In the genomic region with DNA sequence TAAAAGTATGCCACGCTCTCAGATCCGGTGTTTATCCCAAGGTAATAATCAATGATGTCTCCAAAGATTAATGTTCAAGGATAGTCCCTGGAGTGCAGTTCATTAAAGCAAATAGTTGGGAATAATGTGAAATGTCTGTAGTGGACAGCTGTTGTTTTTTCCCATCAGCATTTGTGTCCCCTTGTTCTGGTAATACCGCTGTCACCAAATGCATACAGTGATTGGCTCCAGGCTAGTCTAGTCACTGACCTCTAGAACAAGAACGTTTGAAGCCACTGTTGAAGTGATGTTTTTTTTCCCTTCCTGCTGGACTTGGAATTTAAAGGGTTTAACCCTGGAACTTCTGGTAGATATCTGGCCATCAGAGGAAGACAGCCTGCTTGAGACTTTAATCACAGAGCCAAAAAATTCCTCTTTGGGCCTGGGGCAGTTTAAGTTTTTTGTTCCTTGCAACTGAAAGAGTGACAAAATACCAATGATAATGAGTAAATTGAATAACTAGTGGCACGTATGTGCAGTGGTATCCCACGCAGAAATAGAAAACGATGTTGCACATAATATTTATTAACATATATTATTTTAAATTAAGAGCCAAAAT, we compare ENCODE assay signal across 17 cellular contexts. TPM values are rescaled to one million over a fixed set of nuclear protein-coding genes. Genes with fewer than 3 reads are reported as not detected.
DNase-seq lines count a peak whose midpoint lies in the region; ATAC-seq, FAIRE-seq and TF ChIP-seq lines count a peak whose summit lies in the region.
"Had no signal": no experiment of that assay in that cellular context is flagged by ENCODE, and none has a peak within 500 bp of the region (broad histone marks: within the 10 kb centered on the region; RNA-seq: fewer than 3 reads in every experiment).

No MANE protein-coding gene starts in this region.

- H2AFZ ChIP-seq in HepG2 (ENCODE audit: low read length), result no peak overlapping the region
- H2AFZ ChIP-seq: GM23338 had no signal

- H4K20me1 ChIP-seq in HepG2 (ENCODE audit: insufficient read depth, low read length), result no peaks in the 10 kb centered on the region

- H3K4me1 ChIP-seq in liver (ENCODE audit: control insufficient read depth in 4 of 4, insufficient read depth in 4 of 4, low read length in 3 of 4), result peaks cover 3 to 18% (median 6%) of the 10 kb centered on the region in 4 donors
- no peaks in the 10 kb centered on the region for H3K4me1 ChIP-seq in HepG2 (ENCODE audit: insufficient read depth, low read length)
- H3K4me1 ChIP-seq in pancreas, result peaks cover 13 to 33% (median 29%) of the 10 kb centered on the region in 3 donors

- no peaks in the 10 kb centered on the region for H3K4me1 Mint-ChIP-seq in activated CD4-positive, alpha-beta T cell treated with anti-CD3 and anti-CD28 coated beads, Interleukin-2, amount 10 ng/mL, durations not matched to agents 7 days and 5 days
- H3K4me1 Mint-ChIP-seq: CD14-positive monocyte had no signal

- H3K27me3 Mint-ChIP-seq in activated CD4-positive, alpha-beta T cell treated with anti-CD3 and anti-CD28 coated beads, Interleukin-2, amount 10 ng/mL, durations not matched to agents 7 days and 5 days, result no peaks in the 10 kb centered on the region
- H3K27me3 Mint-ChIP-seq: CD8-positive, alpha-beta memory T cell had no signal

- in situ Hi-C loops in HepG2 (cut with HindIII; ENCODE audit: extremely low pct_ligation_motif_present, low pct_unique_long_range_greater_than_20kb), result no loop called here

- TF ChIP-seq POLR2A in HepG2 (IDR thresholded peaks at IDR 0.05; ENCODE audit: insufficient read depth in 1 of 2, low read depth in 2 of 2, low read length in 2 of 2), result no peak

- WGBS in liver, result 54% methylated on average over 7 of the region's 7 CpGs
- 91% methylated on average over 7 of the region's 7 CpGs for WGBS in HepG2 (ENCODE audit: low lambda C conversion rate)
- WGBS in pancreas, 2 donors, result 42 to 45% methylated on average over 7 of the region's 7 CpGs

- no peak for TF ChIP-seq EP300 in HepG2 (IDR thresholded peaks at IDR 0.05; ENCODE audit: low read depth in 2 of 2, low read length in 2 of 2)
- TF ChIP-seq EP300 in HepG2 (CRISPR knock-in tag; IDR thresholded peaks at IDR 0.05; ENCODE audit: borderline replicate concordance), result no peak

- DNase-seq in HepG2 (ENCODE audit: low spot score) (no peak), left lobe of liver (ENCODE audit: low spot score) (no peak), pancreas (peak in 2 of 6 donors; percentile 17 to 46), epidermal melanocyte (ENCODE audit: insufficient read length, low spot score) (no peak), dedifferentiated amniotic fluid mesenchymal stem cell (ENCODE audit: extremely low spot score) (no peak)
- no peak for DNase-seq in activated CD4-positive, alpha-beta T cell treated with anti-CD3 and anti-CD28 coated beads, Interleukin-2, amount 10 ng/mL, durations not matched to agents 7 days and 5 days
- DNase-seq: Caco-2; CD8-positive, alpha-beta memory T cell; DND-41; H7 had no signal

- intact Hi-C loops in HepG2 (cut with micrococcal nuclease; ENCODE audit: unreplicated experiment) (no loop called here), pancreas (cut with DNase I) (loop anchor here in 1 of 3 donors (5.0 kb wide), 1 partner anchor 102 kb away; no protein-coding TSS in a partner anchor)

- no peak overlapping the region for H3K4me3 Mint-ChIP-seq in activated CD4-positive, alpha-beta T cell treated with anti-CD3 and anti-CD28 coated beads, Interleukin-2, amount 10 ng/mL, durations not matched to agents 7 days and 5 days
- H3K4me3 Mint-ChIP-seq: CD14-positive monocyte; CD8-positive, alpha-beta memory T cell; GM23338 had no signal

- no peak overlapping the region for H3K27ac Mint-ChIP-seq in activated CD4-positive, alpha-beta T cell treated with anti-CD3 and anti-CD28 coated beads, Interleukin-2, amount 10 ng/mL, durations not matched to agents 7 days and 5 days
- H3K27ac Mint-ChIP-seq: CD8-positive, alpha-beta memory T cell; GM23338 had no signal

- POLR2A ChIA-PET in HepG2 (lab: Yijun Ruan, JAX), result no interaction called here
- POLR2A ChIA-PET in activated CD4-positive, alpha-beta T cell treated with anti-CD3 and anti-CD28 coated beads, Interleukin-2, amount 10 ng/mL, durations not matched to agents 7 days and 5 days (lab: Charles Lee), result no interaction called here

- H3K36me3 ChIP-seq in liver (ENCODE audit: control insufficient read depth in 4 of 4, insufficient read depth in 3 of 4, low read depth in 1 of 4, low read length in 3 of 4), result peaks cover 7 to 36% (median 21%) of the 10 kb centered on the region in 4 donors
- H3K36me3 ChIP-seq in HepG2 (replicated peaks in 1 of 2; ENCODE audit: control insufficient read depth in 1 of 2, insufficient read depth in 2 of 2, low read length in 2 of 2), result peaks cover 19 to 78% of the 10 kb centered on the region in 2 experiments
- H3K36me3 ChIP-seq in pancreas, result peaks cover 0 to 4% (median 0%) of the 10 kb centered on the region in 3 donors

- no TSS peak for BruUV-seq in HepG2 (replicated peaks; lab: Mats Ljungman, UMichigan)

- no peak overlapping the region for H3K4me2 ChIP-seq in HepG2 (ENCODE audit: low read depth, low read length)
- H3K4me2 ChIP-seq: GM23338 had no signal

- ATAC-seq in HepG2 (no peak), left lobe of liver (peak; percentile 78), pancreas (peak; percentile 70 to 85 (median 82))
- ATAC-seq: GM23338 had no signal

- no peaks in the 10 kb centered on the region for H3K27me3 ChIP-seq in liver (ENCODE audit: control insufficient read depth in 4 of 4, insufficient read depth in 4 of 4, low read length in 3 of 4)
- no peaks in the 10 kb centered on the region for H3K27me3 ChIP-seq in HepG2 (ENCODE audit: control insufficient read depth in 1 of 2, insufficient read depth in 2 of 2, low read length in 2 of 2)
- H3K27me3 ChIP-seq in pancreas, result no peaks in the 10 kb centered on the region

- H3K9me3 ChIP-seq in liver (ENCODE audit: control insufficient read depth in 4 of 4, low read length in 3 of 4), result no peaks in the 10 kb centered on the region
- no peaks in the 10 kb centered on the region for H3K9me3 ChIP-seq in HepG2 (ENCODE audit: low read length)
- no peaks in the 10 kb centered on the region for H3K9me3 ChIP-seq in pancreas
- H3K9me3 ChIP-seq: Caco-2 had no signal

- no peak for TF ChIP-seq CTCF in liver (IDR thresholded peaks at IDR 0.05; ENCODE audit: low read depth, low read length, missing input control)
- TF ChIP-seq CTCF in HepG2 (CRISPR knock-in tag; IDR thresholded peaks at IDR 0.05), result no peak
- TF ChIP-seq CTCF in pancreas (IDR thresholded peaks at IDR 0.05), result no peak

- H3K4me3 ChIP-seq in liver (ENCODE audit: low read depth in 1 of 3, low read length in 3 of 3) (no peak overlapping the region), HepG2 (replicated peaks in 1 of 3; ENCODE audit: insufficient read depth in 1 of 3, low read depth in 2 of 3, low read length in 3 of 3) (no peak overlapping the region), pancreas (no peak overlapping the region)
- H3K4me3 ChIP-seq: GM23338 had no signal

- peak; percentile 20 to 21 for TF ChIP-seq RAD21 in liver (IDR thresholded peaks at IDR 0.05)
- TF ChIP-seq RAD21 in HepG2 (CRISPR knock-in tag; IDR thresholded peaks at IDR 0.05), result no peak

- CTCF ChIA-PET in HepG2 (lab: Yijun Ruan, JAX; ENCODE audit: low intra/inter-chr PET ratio, low total read pairs), result no interaction called here
- CTCF ChIA-PET in activated CD4-positive, alpha-beta T cell treated with anti-CD3 and anti-CD28 coated beads, Interleukin-2, amount 10 ng/mL, durations not matched to agents 7 days and 5 days (lab: Charles Lee), result no interaction called here

- H3K9me3 Mint-ChIP-seq in activated CD4-positive, alpha-beta T cell treated with anti-CD3 and anti-CD28 coated beads, Interleukin-2, amount 10 ng/mL, durations not matched to agents 7 days and 5 days, result no peaks in the 10 kb centered on the region
- H3K9me3 Mint-ChIP-seq: CD8-positive, alpha-beta memory T cell; GM23338 had no signal

- H3K36me3 Mint-ChIP-seq in activated CD4-positive, alpha-beta T cell treated with anti-CD3 and anti-CD28 coated beads, Interleukin-2, amount 10 ng/mL, durations not matched to agents 7 days and 5 days (ENCODE audit: low read depth), result peaks cover 16% of the 10 kb centered on the region

- H3K27ac ChIP-seq in liver (ENCODE audit: low read depth in 1 of 2, low read length in 2 of 2) (peak overlapping the region; percentile 55 to 63), HepG2 (ENCODE audit: extremely low read length, insufficient read depth, low read length) (no peak overlapping the region), pancreas (peak overlapping the region in 3 of 4 donors; percentile 5 to 35 (median 19))
- H3K27ac ChIP-seq: 22Rv1, HL-60 had no signal

- H3K9ac ChIP-seq in liver (ENCODE audit: low read depth in 1 of 2, low read length in 2 of 2) (no peak overlapping the region), HepG2 (ENCODE audit: insufficient read depth, low read depth, low read length) (no peak overlapping the region)

- FAIRE-seq in HepG2 (lab: Jason Lieb, UNC), result no peak
- no peak for FAIRE-seq in pancreas (lab: Jason Lieb, UNC)

- H3K79me2 ChIP-seq in HepG2 (ENCODE audit: insufficient read depth, low read length), result no peaks in the 10 kb centered on the region

RNA-seq across cellular contexts. Expression of a gene that starts 30.6 kb away (rescaled TPM):
- total RNA-seq in liver (100 to 1,000 TPM; 109 to 120 TPM), HepG2 (2016; rRNA removed; fragmentation: Illumina TruSeq; extraction: Trizol) (120 and 158 TPM in 2 replicates), left lobe of liver (135 TPM), pancreas (10 to 100 TPM; 20.0 to 53.5 (median 34.8) TPM)
- polyA plus RNA-seq in liver (100 to 1,000 TPM in 1 of 2 donors, 10 to 100 TPM in 1; 94.8 to 133 TPM), HepG2 (2011; rRNA removed) (99.1 and 121 TPM in 2 replicates), pancreas (10 to 100 TPM; 31.1 to 43.7 TPM)
- 37.4 and 46.0 TPM in 2 replicates for total RNA-seq in HepG2 (2016; cell fraction: cytosol; rRNA removed; fragmentation: Illumina TruSeq; extraction: Trizol; ENCODE audit: low read depth)
- 110 and 160 TPM in 2 replicates for total RNA-seq in HepG2 (2016; cell fraction: insoluble cytoplasmic fraction; rRNA removed; fragmentation: Illumina TruSeq; extraction: Trizol)
- 80.0 and 109 TPM in 2 replicates for total RNA-seq in HepG2 (2016; cell fraction: membrane; rRNA removed; fragmentation: Illumina TruSeq; extraction: Trizol)
- total RNA-seq in HepG2 (2016; cell fraction: nucleus; rRNA removed; fragmentation: Illumina TruSeq; extraction: Trizol), result 123 and 135 TPM in 2 replicates
- polyA plus RNA-seq in HepG2 (2011; cell fraction: cytosol; rRNA removed), result 45.0 and 85.9 TPM in 2 replicates
- polyA plus RNA-seq in HepG2 (2011; cell fraction: nucleus; rRNA removed), result 16.3 and 22.2 TPM in 2 replicates
- polyA plus RNA-seq in HepG2 (2012), result 185 and 257 TPM in 2 replicates
- polyA plus RNA-seq in HepG2 (2016; cell fraction: cytosol; fragmentation: Illumina TruSeq; extraction: Trizol; ENCODE audit: low read depth), result 40.7 and 42.3 TPM in 2 replicates
- polyA plus RNA-seq in HepG2 (2016; cell fraction: insoluble cytoplasmic fraction; fragmentation: Illumina TruSeq; extraction: Trizol; ENCODE audit: low read depth), result 99.3 and 110 TPM in 2 replicates
- 66.9 and 69.9 TPM in 2 replicates for polyA plus RNA-seq in HepG2 (2016; cell fraction: membrane; fragmentation: Illumina TruSeq; extraction: Trizol; ENCODE audit: low read depth)
- 168 and 180 TPM in 2 replicates for polyA plus RNA-seq in HepG2 (2016; cell fraction: nucleus; fragmentation: Illumina TruSeq; extraction: Trizol; ENCODE audit: insufficient read depth, low read depth)
- 14.6 and 50.4 TPM in 2 replicates for polyA minus RNA-seq in HepG2 (2011; rRNA and poly(A)+ RNA removed; ENCODE audit: low replicate concordance)
- 52.1 and 76.8 TPM in 2 replicates for polyA minus RNA-seq in HepG2 (2011; cell fraction: cytosol; rRNA and poly(A)+ RNA removed)
- polyA minus RNA-seq in HepG2 (2011; cell fraction: nucleus; rRNA and poly(A)+ RNA removed), result 62.1 and 76.0 TPM in 2 replicates
- 10 to 100 TPM; 33.6 TPM for total RNA-seq in activated CD4-positive, alpha-beta T cell treated with anti-CD3 and anti-CD28 coated beads, Interleukin-2, amount 10 ng/mL, durations not matched to agents 7 days and 5 days

RNA-seq across cellular contexts. Expression of a gene that starts 37.8 kb away (rescaled TPM):
- total RNA-seq in liver (10 to 100 TPM in 1 of 2 donors, under 1 TPM in 1; 0.09 to 20.3 TPM), HepG2 (2016; rRNA removed; fragmentation: Illumina TruSeq; extraction: Trizol) (0.04 TPM in 1 of 2 replicates, not detected in the other), left lobe of liver (77.7 TPM), pancreas (1 to 10 TPM in 1 of 6 donors, under 1 TPM in 5; 0.24 to 2.7 (median 0.53) TPM)
- polyA plus RNA-seq in liver (10 to 100 TPM; 25.3 to 61.7 TPM), HepG2 (2011; rRNA removed) (0.15 and 0.27 TPM in 2 replicates), pancreas (under 1 TPM; 0.75 to 0.84 TPM)
- total RNA-seq in HepG2 (2016; cell fraction: cytosol; rRNA removed; fragmentation: Illumina TruSeq; extraction: Trizol; ENCODE audit: low read depth), result not detected in 2 replicates
- total RNA-seq in HepG2 (2016; cell fraction: insoluble cytoplasmic fraction; rRNA removed; fragmentation: Illumina TruSeq; extraction: Trizol), result 0.07 and 0.11 TPM in 2 replicates
- total RNA-seq in HepG2 (2016; cell fraction: membrane; rRNA removed; fragmentation: Illumina TruSeq; extraction: Trizol), result not detected in 2 replicates
- 0.16 and 0.34 TPM in 2 replicates for total RNA-seq in HepG2 (2016; cell fraction: nucleus; rRNA removed; fragmentation: Illumina TruSeq; extraction: Trizol)
- polyA plus RNA-seq in HepG2 (2011; cell fraction: cytosol; rRNA removed), result 0.13 TPM in 2 replicates
- polyA plus RNA-seq in HepG2 (2011; cell fraction: nucleus; rRNA removed), result 0.32 and 0.40 TPM in 2 replicates
- polyA plus RNA-seq in HepG2 (2012), result 0.59 and 1.4 TPM in 2 replicates
- 0.06 TPM in 1 of 2 replicates, not detected in the other for polyA plus RNA-seq in HepG2 (2016; cell fraction: cytosol; fragmentation: Illumina TruSeq; extraction: Trizol; ENCODE audit: low read depth)
- polyA plus RNA-seq in HepG2 (2016; cell fraction: insoluble cytoplasmic fraction; fragmentation: Illumina TruSeq; extraction: Trizol; ENCODE audit: low read depth), result not detected in 2 replicates
- polyA plus RNA-seq in HepG2 (2016; cell fraction: membrane; fragmentation: Illumina TruSeq; extraction: Trizol; ENCODE audit: low read depth), result not detected in 2 replicates
- polyA plus RNA-seq in HepG2 (2016; cell fraction: nucleus; fragmentation: Illumina TruSeq; extraction: Trizol; ENCODE audit: insufficient read depth, low read depth), result 0.53 and 0.68 TPM in 2 replicates
- 0.07 TPM in 1 of 2 replicates, not detected in the other for polyA minus RNA-seq in HepG2 (2011; rRNA and poly(A)+ RNA removed; ENCODE audit: low replicate concordance)
- not detected in 2 replicates for polyA minus RNA-seq in HepG2 (2011; cell fraction: cytosol; rRNA and poly(A)+ RNA removed)
- 0.37 and 0.52 TPM in 2 replicates for polyA minus RNA-seq in HepG2 (2011; cell fraction: nucleus; rRNA and poly(A)+ RNA removed)
- under 1 TPM in 1 of 2 experiments, not detected in 1; 0.07 TPM for total RNA-seq in activated CD4-positive, alpha-beta T cell treated with anti-CD3 and anti-CD28 coated beads, Interleukin-2, amount 10 ng/mL, durations not matched to agents 7 days and 5 days
- total RNA-seq: A673, GM23338 had no signal
- polyA plus RNA-seq: BJ; CD8-positive, alpha-beta memory T cell had no signal
